In the genomic region with DNA sequence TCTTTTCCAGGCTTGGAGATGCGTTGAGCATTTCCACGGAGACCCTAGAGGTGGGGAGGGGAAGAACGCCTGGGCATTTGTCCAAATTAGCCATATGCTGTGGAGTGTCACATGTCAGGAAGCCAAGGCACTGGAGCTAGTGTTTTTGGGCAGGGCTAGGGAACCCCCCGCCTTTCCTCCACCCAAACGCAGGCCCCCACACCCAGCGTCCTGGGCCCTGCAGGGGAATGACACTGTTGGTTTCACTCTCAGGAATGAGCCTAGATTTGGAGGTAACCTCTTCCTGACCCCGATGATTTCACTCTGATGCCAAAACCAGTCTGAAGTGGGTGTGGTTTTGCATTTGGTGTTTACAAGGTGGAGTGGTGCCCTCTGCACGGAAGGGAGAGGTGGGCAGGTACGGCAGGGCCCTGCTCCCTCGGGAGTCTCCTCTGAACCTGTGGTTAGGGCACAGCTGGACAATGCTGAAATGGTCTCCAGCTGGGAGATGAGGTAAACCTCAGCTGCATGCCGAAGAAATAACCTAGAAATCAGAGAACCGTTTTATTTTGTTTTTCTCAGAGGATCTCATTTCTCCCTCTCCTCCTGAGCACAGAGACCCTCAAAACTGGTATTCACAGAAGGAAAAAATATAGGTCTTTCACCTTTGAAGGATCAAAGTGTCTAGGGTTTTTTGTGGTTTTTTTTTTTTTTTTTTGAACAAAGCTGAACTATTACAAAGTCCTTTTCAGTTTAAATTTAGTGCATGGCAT, we compare ENCODE assay signal across 9 cellular contexts. TPM values are rescaled to one million over a fixed set of nuclear protein-coding genes. Genes with fewer than 3 reads are reported as not detected.
DNase-seq lines count a peak whose midpoint lies in the region; ATAC-seq, FAIRE-seq and TF ChIP-seq lines count a peak whose summit lies in the region.
"Had no signal": no experiment of that assay in that cellular context is flagged by ENCODE, and none has a peak within 500 bp of the region (broad histone marks: within the 10 kb centered on the region; RNA-seq: fewer than 3 reads in every experiment).

No MANE protein-coding gene starts in this region.

- BruUV-seq in K562 (replicated peaks; lab: Mats Ljungman, UMichigan) = no TSS peak

- CTCF ChIA-PET in K562 (lab: Yijun Ruan, JAX; ENCODE audit: low intra/inter-chr PET ratio) = no interaction called here

- no peak overlapping the region for H3K23ac ChIP-seq in trophoblast cell (ENCODE audit: low read length)

- no peak overlapping the region for H4K8ac ChIP-seq in trophoblast cell (ENCODE audit: low read depth, low read length)

- H3K36me3 Mint-ChIP-seq in nephron (ENCODE audit: low read depth) = peaks cover 8% of the 10 kb centered on the region

- H2BK5ac ChIP-seq in trophoblast cell (ENCODE audit: low read depth, low read length, poor library complexity) = no peak overlapping the region

- no peak for TF ChIP-seq EP300 in K562 (IDR thresholded peaks at IDR 0.05; ENCODE audit: low read length)

- no peaks in the 10 kb centered on the region for H3K79me1 ChIP-seq in trophoblast cell (ENCODE audit: low read length)

- in situ Hi-C loops in K562 (cut with MboI) = loop anchor here (5.0 kb wide), 1 partner anchor 432 kb away; no protein-coding TSS in a partner anchor

- TF ChIP-seq CTCF in K562 (IDR thresholded peaks at IDR 0.05 in 2 of 3, conservative IDR thresholded peaks at IDR 0.05 in 1 of 3; ENCODE audit: insufficient read depth in 2 of 3, low read depth in 1 of 3, low read length in 3 of 3) (0 out of 6 replicates have a peak, but pooled peaks of 1 of the 3 experiments have one; percentile 22), nephron (IDR thresholded peaks at IDR 0.05; ENCODE audit: unreplicated experiment in 3 of 3) (peak in 2 of 3 experiments; percentile 14 to 23)

- peaks cover under 1% of the 10 kb centered on the region for H3K27me3 Mint-ChIP-seq in nephron (ENCODE audit: low read depth)

- H3K14ac ChIP-seq in trophoblast cell (ENCODE audit: low read length) = no peak overlapping the region

- H2AFZ ChIP-seq in K562 (ENCODE audit: low read depth, low read length) (no peak overlapping the region), trophoblast cell (ENCODE audit: insufficient read depth, low read length, poor library complexity) (no peak overlapping the region)

- H3K9me3 ChIP-seq in K562 (replicated peaks; ENCODE audit: control insufficient read depth, insufficient read depth, low read depth, low read length) (no peaks in the 10 kb centered on the region), trophoblast cell (ENCODE audit: insufficient read depth, low read depth, low read length) (no peaks in the 10 kb centered on the region)

- no peak overlapping the region for H4K91ac ChIP-seq in trophoblast cell (ENCODE audit: low read depth, low read length)

- no peak overlapping the region for H2BK120ac ChIP-seq in trophoblast cell (ENCODE audit: insufficient read depth, low read length, poor library complexity)

- peak; percentile 31 to 55 for DNase-seq in NCI-H2081 (lab: John Stamatoyannopoulos, UW)
- DNase-seq in NCI-H2081 treated with DMSO at 0.1 percent for 48 hours (lab: John Stamatoyannopoulos, UW) = no peak
- peak; percentile 21 for DNase-seq in NCI-H2196 treated with DMSO at 0.1 percent for 48 hours (lab: John Stamatoyannopoulos, UW; ENCODE audit: unreplicated experiment)
- peak in 2 of 4 experiments; percentile 29 to 43 for DNase-seq in K562 (ENCODE audit: extremely low read depth in 1 of 4, low spot score in 3 of 4)
- DNase-seq in trophoblast cell = no peak
- DNase-seq in activated gamma-delta T cell (lab: John Stamatoyannopoulos, UW) = no peak

- WGBS in K562 (ENCODE audit: insufficient coverage, low coverage, missing lambda C conversion rate) = 63% methylated on average over 11 of the region's 12 CpGs
- no CpG with 5 or more reads among the region's 12 CpGs for WGBS in trophoblast cell (ENCODE audit: extremely low coverage, insufficient coverage, insufficient read length)

- no peak overlapping the region for H3K4me3 ChIP-seq in K562
- H3K4me3 ChIP-seq in trophoblast cell (ENCODE audit: low read depth, low read length) = no peak overlapping the region

- ATAC-seq in HG02678 (IDR thresholded peaks at IDR 0.05; ENCODE audit: unreplicated experiment) = peak; percentile 73
- peak; percentile 39 for ATAC-seq in K562

- peaks cover 4% of the 10 kb centered on the region for H3K9me1 ChIP-seq in K562 (ENCODE audit: control insufficient read depth, insufficient read depth, low read length)

- peaks cover 5 to 18% of the 10 kb centered on the region in 2 experiments; a peak in 3 of 5 replicates for H3K4me1 ChIP-seq in K562 (replicated peaks in 1 of 2; ENCODE audit: control insufficient read depth in 2 of 2, insufficient read depth in 2 of 2, low read length in 2 of 2)
- H3K4me1 ChIP-seq in trophoblast cell (ENCODE audit: control insufficient read depth in 1 of 2, insufficient read depth in 2 of 2, low read length in 2 of 2) = peaks cover 7 to 10% of the 10 kb centered on the region in 2 experiments

- no peaks in the 10 kb centered on the region for H3K27me3 ChIP-seq in K562 (ENCODE audit: control insufficient read depth in 2 of 2, insufficient read depth in 2 of 2, low read length in 2 of 2)
- H3K27me3 ChIP-seq in trophoblast cell (ENCODE audit: insufficient read depth, low read length) = no peaks in the 10 kb centered on the region

- peaks cover 6% of the 10 kb centered on the region; the same call in 1 of the 3 replicates for H3K79me2 ChIP-seq in K562 (ENCODE audit: control insufficient read depth, insufficient read depth, low read length)
- H3K79me2 ChIP-seq in trophoblast cell (ENCODE audit: control insufficient read depth, insufficient read depth, low read length, poor library complexity) = no peaks in the 10 kb centered on the region

- intact Hi-C loops in K562 (cut with micrococcal nuclease) = no loop called here

- no peak for FAIRE-seq in K562 (lab: Jason Lieb, UNC)
- FAIRE-seq: A204.1 had no signal

- H3K27ac Mint-ChIP-seq in nephron = peak overlapping the region; percentile 47 to 84 (median 78)

- peak overlapping the region in 2 of 3 experiments; percentile 22 to 48 for H3K4me3 Mint-ChIP-seq in nephron

- H3K9ac ChIP-seq in K562 (ENCODE audit: insufficient read depth in 1 of 2, low read depth in 2 of 2, low read length in 2 of 2) = peak overlapping the region in 1 of 2 experiments; percentile 45; a peak in 1 of 4 replicates
- no peak overlapping the region for H3K9ac ChIP-seq in trophoblast cell (ENCODE audit: low read length)

- TF ChIP-seq RAD21 in K562 (CRISPR knock-in tag; conservative IDR thresholded peaks at IDR 0.05 in 1 of 2, IDR thresholded peaks at IDR 0.05 in 1 of 2) = no peak

- H3K9me3 Mint-ChIP-seq in nephron = no peaks in the 10 kb centered on the region

- no peak overlapping the region; the same call in 1 of the 2 replicates for H3K4me2 ChIP-seq in K562 (ENCODE audit: insufficient read depth, low read length)
- H3K4me2 ChIP-seq in trophoblast cell (ENCODE audit: low read length) = no peak overlapping the region

- POLR2A ChIA-PET in K562 (lab: Yijun Ruan, JAX) = interaction anchor here (0.6 to 1.5 kb wide), 4 partner anchors 9 to 431 kb away, joined by 3 to 4 read pairs (median 3); no protein-coding TSS in a partner anchor

- H2BK12ac ChIP-seq in trophoblast cell (ENCODE audit: low read length) = no peak overlapping the region

- H3K36me3 ChIP-seq in K562 (ENCODE audit: control insufficient read depth, insufficient read depth, low read length) (peaks cover 74% of the 10 kb centered on the region), trophoblast cell (ENCODE audit: control insufficient read depth in 1 of 2, insufficient read depth in 2 of 2, low read length in 2 of 2) (peaks cover 4 to 19% of the 10 kb centered on the region in 2 experiments)

- no peak overlapping the region for H3K27ac ChIP-seq in K562 (ENCODE audit: extremely low read depth, low read depth, low read length)
- no peak overlapping the region for H3K27ac ChIP-seq in trophoblast cell (ENCODE audit: low read depth, low read length)

- peaks cover 68% of the 10 kb centered on the region for H3K4me1 Mint-ChIP-seq in nephron

- TF ChIP-seq POLR2A in K562 (conservative IDR thresholded peaks at IDR 0.05) = no peak

- H4K20me1 ChIP-seq in K562 (replicated peaks; ENCODE audit: control insufficient read depth, insufficient read depth, low read length) = peaks cover 9% of the 10 kb centered on the region; the same call in 1 of the 2 replicates

- no peak overlapping the region for H2AK5ac ChIP-seq in trophoblast cell (ENCODE audit: low read length)

- no peak overlapping the region for H3K18ac ChIP-seq in trophoblast cell (ENCODE audit: low read length)

- H4K12ac ChIP-seq in trophoblast cell (ENCODE audit: low read depth, low read length) = no peak overlapping the region

- H3K4ac ChIP-seq in trophoblast cell (ENCODE audit: low read depth, low read length) = no peak overlapping the region

TF ChIP-seq in K562, 482 proteins besides CTCF, POLR2A, EP300 and RAD21 (continues in another document):
- no peak for TF ChIP-seq PHF21A (IDR thresholded peaks at IDR 0.05; ENCODE audit: borderline replicate concordance, low read depth)

RNA-seq across cellular contexts. Expression of a gene that starts 29.6 kb away (rescaled TPM):
- total RNA-seq in K562 (2011; cell fraction: chromatin; rRNA removed; ENCODE audit: low replicate concordance) = 162 and 229 TPM in 2 replicates
- total RNA-seq in K562 (2011; cell fraction: nucleolus; rRNA removed) = 68.4 and 78.3 TPM in 2 replicates
- 96.0 and 99.6 TPM in 2 replicates for total RNA-seq in K562 (2011; cell fraction: nucleoplasm; rRNA removed)
- 36.0 and 36.9 TPM in 2 replicates for total RNA-seq in K562 (2014; rRNA removed)
- total RNA-seq in K562 (2014; rRNA removed; fragmentation: Illumina TruSeq; extraction: Trizol) = 63.0 and 85.9 TPM in 2 replicates
- 22.9 and 24.0 TPM in 2 replicates for total RNA-seq in K562 (2015; rRNA removed; fragmentation: Illumina TruSeq; extraction: Trizol)
- 118 and 128 TPM in 2 replicates for total RNA-seq in K562 (2021)
- 77.7 and 80.6 TPM in 2 replicates for polyA plus RNA-seq in K562 (2011; rRNA removed)
- 23.3 and 44.4 TPM in 2 replicates for polyA plus RNA-seq in K562 (2011; cell fraction: cytosol; rRNA removed)
- polyA plus RNA-seq in K562 (2011; cell fraction: nucleus; rRNA removed) = 34.2 and 46.5 TPM in 2 replicates
- 47.8 and 100 TPM in 2 replicates for polyA plus RNA-seq in K562 (2012)
- 65.5 and 68.2 TPM in 2 replicates for polyA plus RNA-seq in K562 (2014; fragmentation: Illumina TruSeq; extraction: Trizol)
- 10 to 100 TPM; 20.9 to 27.7 TPM for polyA plus RNA-seq in K562 (2014; fragmentation: Nextera tagmentation; extraction: Ambion mirVana)
- 61.0 and 61.8 TPM in 2 replicates for polyA plus RNA-seq in K562 (2014; rRNA removed)
- 78.9 and 99.3 TPM in 2 replicates for polyA minus RNA-seq in K562 (2011; rRNA and poly(A)+ RNA removed)
- polyA minus RNA-seq in K562 (2011; cell fraction: cytosol; rRNA and poly(A)+ RNA removed) = 48.1 and 48.5 TPM in 2 replicates
- 38.1 and 74.5 TPM in 2 replicates for polyA minus RNA-seq in K562 (2011; cell fraction: nucleus; rRNA and poly(A)+ RNA removed)
- polyA plus RNA-seq in trophoblast cell (2013) = 61.3 and 64.0 TPM in 2 replicates

Comparison
In these comparisons a context has a peak if more than half of its experiments do, and no peak if none do; other contexts are left out.
1. DNase-seq: peak in NCI-H2081 (2 of 2) and NCI-H2196 treated with DMSO at 0.1 percent for 48 hours (single experiment); none in NCI-H2081 treated with DMSO at 0.1 percent for 48 hours (single experiment), trophoblast cell (0 of 2) and activated gamma-delta T cell (single experiment).